In genomic region chr10:115092555-115093285, GRCh38 we compare ENCODE assay signal across 8 cellular contexts. TPM values are rescaled to one million over a fixed set of nuclear protein-coding genes. Genes with fewer than 3 reads are reported as not detected.
DNase-seq lines count a peak whose midpoint lies in the region; ATAC-seq and TF ChIP-seq lines count a peak whose summit lies in the region.

No MANE protein-coding gene starts in this region.

- H3K79me2 ChIP-seq in DOHH2 (ENCODE audit: control insufficient read depth, low read length) = no peaks in the 10 kb centered on the region

- TF ChIP-seq CTCF in DOHH2 (IDR thresholded peaks at IDR 0.05; ENCODE audit: low read depth, low read length, poor library complexity, severe bottlenecking) = no peak
- TF ChIP-seq CTCF in GM20000 (IDR thresholded peaks at IDR 0.05; ENCODE audit: extremely low read depth, missing control alignments) = no peak
- TF ChIP-seq CTCF in liver (IDR thresholded peaks at IDR 0.05; ENCODE audit: low read depth, low read length, missing input control) = no peak
- no peak for TF ChIP-seq CTCF in stomach (IDR thresholded peaks at IDR 0.05)

- H3K4me1 ChIP-seq in DOHH2 (ENCODE audit: control insufficient read depth, low read length) (peaks cover 8% of the 10 kb centered on the region; the same call in 1 of the 2 replicates), liver (ENCODE audit: control insufficient read depth in 4 of 4, insufficient read depth in 4 of 4, low read length in 3 of 4) (peaks cover 11 to 27% (median 16%) of the 10 kb centered on the region in 4 donors), stomach (peaks cover 9 to 31% (median 20%) of the 10 kb centered on the region in 4 donors)

- H3K36me3 Mint-ChIP-seq in T-helper 1 cell treated with Interleukin-12 subunit alpha and Interleukin-12 subunit beta and Interleukin-4 antibody, amounts not matched to agents 30 μg/mL and 1 μg/mL, for 36 hours (ENCODE audit: low read depth) = no peaks in the 10 kb centered on the region
- H3K36me3 Mint-ChIP-seq in dendritic cell treated with granulocyte-macrophage colony-stimulating factor and Interleukin-4, amounts not matched to agents 40 ng/mL and 50 ng/mL, for 4 days (ENCODE audit: low read depth) = no peaks in the 10 kb centered on the region

- TF ChIP-seq POLR2A in stomach (IDR thresholded peaks at IDR 0.05) = no peak

- peaks cover 6% of the 10 kb centered on the region for H3K4me1 Mint-ChIP-seq in T-helper 1 cell treated with Interleukin-12 subunit alpha and Interleukin-12 subunit beta and Interleukin-4 antibody, amounts not matched to agents 30 μg/mL and 1 μg/mL, for 36 hours (ENCODE audit: low read depth)
- H3K4me1 Mint-ChIP-seq in dendritic cell treated with granulocyte-macrophage colony-stimulating factor and Interleukin-4, amounts not matched to agents 40 ng/mL and 50 ng/mL, for 4 days (ENCODE audit: low read depth) = peaks cover 6% of the 10 kb centered on the region

- TF ChIP-seq RAD21 in liver (IDR thresholded peaks at IDR 0.05) = no peak

- H3K36me3 ChIP-seq in DOHH2 (ENCODE audit: control insufficient read depth, low read length) (no peaks in the 10 kb centered on the region), liver (ENCODE audit: control insufficient read depth in 4 of 4, insufficient read depth in 3 of 4, low read depth in 1 of 4, low read length in 3 of 4) (no peaks in the 10 kb centered on the region), stomach (no peaks in the 10 kb centered on the region)

- H3K9ac ChIP-seq in liver (ENCODE audit: low read depth in 1 of 2, low read length in 2 of 2) = no peak overlapping the region

- peak overlapping the region; percentile 69 for H3K4me2 ChIP-seq in DOHH2 (ENCODE audit: low read length)

- TF ChIP-seq EP300 in stomach (IDR thresholded peaks at IDR 0.05) = no peak

- peak overlapping the region; percentile 20 for H3K27ac Mint-ChIP-seq in T-helper 1 cell treated with Interleukin-12 subunit alpha and Interleukin-12 subunit beta and Interleukin-4 antibody, amounts not matched to agents 30 μg/mL and 1 μg/mL, for 36 hours
- H3K27ac Mint-ChIP-seq in dendritic cell treated with granulocyte-macrophage colony-stimulating factor and Interleukin-4, amounts not matched to agents 40 ng/mL and 50 ng/mL, for 4 days = no peak overlapping the region

- 2% methylated on average over 75 of the region's 75 CpGs for WGBS in liver
- WGBS in stomach, 5 donors = 1 to 3% (median 1%) methylated on average over 9 to 75 of the region's 75 CpGs

- H3K4me3 ChIP-seq in DOHH2 (ENCODE audit: low read length) (peak overlapping the region; percentile 71), liver (ENCODE audit: low read depth in 1 of 3, low read length in 3 of 3) (peak overlapping the region in 2 of 3 donors; percentile 30 to 78), stomach (peak overlapping the region; percentile 60 to 85 (median 68))

- H3K9me3 ChIP-seq in DOHH2 (ENCODE audit: control insufficient read depth, insufficient read depth, low read length) (no peaks in the 10 kb centered on the region), liver (ENCODE audit: control insufficient read depth in 4 of 4, low read length in 3 of 4) (no peaks in the 10 kb centered on the region), stomach (no peaks in the 10 kb centered on the region)

- H3K27me3 Mint-ChIP-seq in T-helper 1 cell treated with Interleukin-12 subunit alpha and Interleukin-12 subunit beta and Interleukin-4 antibody, amounts not matched to agents 30 μg/mL and 1 μg/mL, for 36 hours (ENCODE audit: low read depth) = peaks cover 58% of the 10 kb centered on the region
- H3K27me3 Mint-ChIP-seq in dendritic cell treated with granulocyte-macrophage colony-stimulating factor and Interleukin-4, amounts not matched to agents 40 ng/mL and 50 ng/mL, for 4 days = peaks cover 53% of the 10 kb centered on the region

- DNase-seq in GM20000 (ENCODE audit: low spot score) = peak; percentile 83
- DNase-seq in stomach = no peak
- no peak for DNase-seq in AG08395 (ENCODE audit: low spot score)

- no peaks in the 10 kb centered on the region for H3K9me3 Mint-ChIP-seq in T-helper 1 cell treated with Interleukin-12 subunit alpha and Interleukin-12 subunit beta and Interleukin-4 antibody, amounts not matched to agents 30 μg/mL and 1 μg/mL, for 36 hours
- H3K9me3 Mint-ChIP-seq in dendritic cell treated with granulocyte-macrophage colony-stimulating factor and Interleukin-4, amounts not matched to agents 40 ng/mL and 50 ng/mL, for 4 days = no peaks in the 10 kb centered on the region

- peak overlapping the region; percentile 78 for H3K4me3 Mint-ChIP-seq in T-helper 1 cell treated with Interleukin-12 subunit alpha and Interleukin-12 subunit beta and Interleukin-4 antibody, amounts not matched to agents 30 μg/mL and 1 μg/mL, for 36 hours
- H3K4me3 Mint-ChIP-seq in dendritic cell treated with granulocyte-macrophage colony-stimulating factor and Interleukin-4, amounts not matched to agents 40 ng/mL and 50 ng/mL, for 4 days = peak overlapping the region; percentile 65

- no peaks in the 10 kb centered on the region for H3F3A ChIP-seq in DOHH2 (ENCODE audit: control insufficient read depth, insufficient read depth)

- H4K20me1 ChIP-seq in DOHH2 (ENCODE audit: control insufficient read depth, insufficient read depth, low read depth, low read length) = no peaks in the 10 kb centered on the region

- intact Hi-C loops in dendritic cell treated with granulocyte-macrophage colony-stimulating factor and Interleukin-4, amounts not matched to agents 40 ng/mL and 50 ng/mL, for 4 days (cut with micrococcal nuclease) = no loop called here
- intact Hi-C loops in stomach (cut with DNase I; ENCODE audit: low total_unique reads) = no loop called here

- peak; percentile 68 for ATAC-seq in HG03521 (IDR thresholded peaks at IDR 0.05; ENCODE audit: unreplicated experiment)

- H3K27me3 ChIP-seq in DOHH2 (ENCODE audit: control insufficient read depth, low read length) (peaks cover 51% of the 10 kb centered on the region), liver (ENCODE audit: control insufficient read depth in 4 of 4, insufficient read depth in 4 of 4, low read length in 3 of 4) (peaks cover 0 to 7% (median 0%) of the 10 kb centered on the region in 4 donors), stomach (peaks cover 8 to 56% (median 33%) of the 10 kb centered on the region in 3 donors)

- no peak overlapping the region for H3K27ac ChIP-seq in DOHH2 (ENCODE audit: low read depth, low read length)
- peak overlapping the region; percentile 46 to 50 for H3K27ac ChIP-seq in liver (ENCODE audit: low read depth in 1 of 2, low read length in 2 of 2)
- peak overlapping the region in 2 of 5 donors; percentile 49 to 55 for H3K27ac ChIP-seq in stomach

- H3K9me2 ChIP-seq in DOHH2 (replicated peaks; ENCODE audit: control insufficient read depth, low read length) = no peaks in the 10 kb centered on the region

TF ChIP-seq in liver, 16 proteins besides CTCF, POLR2A, EP300 and RAD21 (continues in another document):
- no peak for TF ChIP-seq EGR1 (IDR thresholded peaks at IDR 0.05; ENCODE audit: low read depth in 2 of 2)
- no peak for TF ChIP-seq NR2F2 (IDR thresholded peaks at IDR 0.05)
- no peak for TF ChIP-seq ATF3 (IDR thresholded peaks at IDR 0.05)
- no peak for TF ChIP-seq ZBTB33 (IDR thresholded peaks at IDR 0.05)
- no peak for TF ChIP-seq GABPA (IDR thresholded peaks at IDR 0.05 in 1 of 2, conservative IDR thresholded peaks at IDR 0.05 in 1 of 2)
- no peak for TF ChIP-seq FOXA1 (IDR thresholded peaks at IDR 0.05)
- no peak for TF ChIP-seq HNF4G (IDR thresholded peaks at IDR 0.05)
- no peak for TF ChIP-seq HNF4A (conservative IDR thresholded peaks at IDR 0.05)
- no peak for TF ChIP-seq TAF1 (conservative IDR thresholded peaks at IDR 0.05)

RNA-seq across cellular contexts. Expression of gene ATRNL1, which starts 0.4 kb away (rescaled TPM):
- total RNA-seq in liver (10 to 100 TPM in 1 of 2 donors, 1 to 10 TPM in 1; 9.3 to 26.9 TPM), stomach (10 to 100 TPM in 1 of 5 donors, 1 to 10 TPM in 2, under 1 TPM in 2; 0.45 to 50.7 (median 6.4) TPM)
- polyA plus RNA-seq in liver (1 to 10 TPM in 1 of 2 donors, under 1 TPM in 1; 0.40 to 1.4 TPM), stomach (under 1 TPM in 2 of 3 donors, not detected in 1; 0.12 to 0.28 TPM)
